In genomic region chr16:28157768-28158535, GRCh38 we compare ENCODE assay signal across 11 cellular contexts. TPM values are rescaled to one million over a fixed set of nuclear protein-coding genes. Genes with fewer than 3 reads are reported as not detected.
A peak's percentile ranks its signal among the peaks of the same experiment; 100 is the strongest.
DNase-seq lines count a peak whose midpoint lies in the region; ATAC-seq and TF ChIP-seq lines count a peak whose summit lies in the region.
"Had no signal": no experiment of that assay in that cellular context is flagged by ENCODE, and none has a peak within 500 bp of the region (broad histone marks: within the 10 kb centered on the region; RNA-seq: fewer than 3 reads in every experiment).

No MANE protein-coding gene starts in this region.

- no peaks in the 10 kb centered on the region for H3K27me3 ChIP-seq in lower lobe of right lung (ENCODE audit: low read depth)
- H3K27me3 ChIP-seq in transverse colon = no peaks in the 10 kb centered on the region

- peak overlapping the region; percentile 60 for H3K27ac Mint-ChIP-seq in activated naive CD4-positive, alpha-beta T cell treated with anti-CD3 and anti-CD28 coated beads, Interleukin-2, amount 10 ng/mL, durations not matched to agents 7 days and 5 days
- peak overlapping the region in 3 of 5 experiments; percentile 44 to 67 (median 55) for H3K27ac Mint-ChIP-seq in brain

- peaks cover 28% of the 10 kb centered on the region for H3K36me3 ChIP-seq in lower lobe of right lung
- peaks cover 0 to 7% (median 0%) of the 10 kb centered on the region in 4 donors for H3K36me3 ChIP-seq in transverse colon

- DNase-seq in activated naive CD4-positive, alpha-beta T cell treated with anti-CD3 and anti-CD28 coated beads, Interleukin-2, amount 10 ng/mL, durations not matched to agents 7 days and 5 days = no peak
- DNase-seq in activated naive CD4-positive, alpha-beta T cell (lab: John Stamatoyannopoulos, UW) = no peak
- no peak for DNase-seq in lower lobe of right lung
- no peak for DNase-seq in transverse colon
- DNase-seq in ecto neural progenitor cell (ENCODE audit: low spot score) = no peak
- no peak for DNase-seq in NCI-H128 (lab: John Stamatoyannopoulos, UW; ENCODE audit: unreplicated experiment)
- DNase-seq: NCI-H1694 had no signal

- H3K4me3 Mint-ChIP-seq in activated naive CD4-positive, alpha-beta T cell treated with anti-CD3 and anti-CD28 coated beads, Interleukin-2, amount 10 ng/mL, durations not matched to agents 7 days and 5 days = no peak overlapping the region
- peak overlapping the region in 1 of 5 experiments; percentile 55 for H3K4me3 Mint-ChIP-seq in brain

- H3K9me3 ChIP-seq in lower lobe of right lung (no peaks in the 10 kb centered on the region), transverse colon (no peaks in the 10 kb centered on the region)

- no peaks in the 10 kb centered on the region for H3K27me3 Mint-ChIP-seq in activated naive CD4-positive, alpha-beta T cell treated with anti-CD3 and anti-CD28 coated beads, Interleukin-2, amount 10 ng/mL, durations not matched to agents 7 days and 5 days
- no peaks in the 10 kb centered on the region for H3K27me3 Mint-ChIP-seq in brain

- no peaks in the 10 kb centered on the region for H3K9me3 Mint-ChIP-seq in activated naive CD4-positive, alpha-beta T cell treated with anti-CD3 and anti-CD28 coated beads, Interleukin-2, amount 10 ng/mL, durations not matched to agents 7 days and 5 days
- H3K9me3 Mint-ChIP-seq in brain = no peaks in the 10 kb centered on the region

- CTCF ChIA-PET in activated naive CD4-positive, alpha-beta T cell treated with anti-CD3 and anti-CD28 coated beads, Interleukin-2, amount 10 ng/mL, durations not matched to agents 7 days and 5 days (lab: Charles Lee) = interaction anchor here (1.4 to 1.8 kb wide), 2 partner anchors 18 to 35 kb away, joined by 3 read pairs; no protein-coding TSS in a partner anchor

- WGBS in transverse colon (ENCODE audit: low coverage in 1 of 2), 2 donors = 67 to 77% methylated on average over 4 to 7 of the region's 7 CpGs

- ATAC-seq in lower lobe of right lung (peak; percentile 57 to 69), HG02884 (IDR thresholded peaks at IDR 0.05; ENCODE audit: unreplicated experiment) (no peak)
- ATAC-seq: GM12878 had no signal

- H3K4me1 ChIP-seq in lower lobe of right lung (peaks cover 18% of the 10 kb centered on the region), transverse colon (peaks cover 0 to 16% (median 3%) of the 10 kb centered on the region in 4 donors)

- H3K27ac ChIP-seq in lower lobe of right lung (no peak overlapping the region), transverse colon (peak overlapping the region in 3 of 4 donors; percentile 2 to 29 (median 17))
- H3K27ac ChIP-seq: RWPE1 had no signal

- TF ChIP-seq EP300 in transverse colon (IDR thresholded peaks at IDR 0.05; ENCODE audit: low read depth) = no peak

- peaks cover 60% of the 10 kb centered on the region for H3K36me3 Mint-ChIP-seq in activated naive CD4-positive, alpha-beta T cell treated with anti-CD3 and anti-CD28 coated beads, Interleukin-2, amount 10 ng/mL, durations not matched to agents 7 days and 5 days
- peaks cover 29% of the 10 kb centered on the region for H3K36me3 Mint-ChIP-seq in brain

- in situ Hi-C loops in transverse colon (cut with MboI; ENCODE audit: low pct_ligation_motif_present in 1 of 4, low pct_unique_long_range_greater_than_20kb in 1 of 4, low sequenced_read_pairs in 3 of 4) = no loop called here

- H3K4me3 ChIP-seq in lower lobe of right lung (no peak overlapping the region), transverse colon (no peak overlapping the region)
- H3K4me3 ChIP-seq: GM12878 had no signal

- intact Hi-C loops in lower lobe of right lung (cut with DNase I) (no loop called here), transverse colon (cut with DNase I; ENCODE audit: low total_unique reads) (no loop called here)

- TF ChIP-seq POLR2A in transverse colon (IDR thresholded peaks at IDR 0.05) = no peak

- TF ChIP-seq CTCF in brain (conservative IDR thresholded peaks at IDR 0.05) (no peak), lower lobe of right lung (IDR thresholded peaks at IDR 0.05) (no peak), transverse colon (IDR thresholded peaks at IDR 0.05) (no peak)

- peaks cover 60% of the 10 kb centered on the region for H3K4me1 Mint-ChIP-seq in activated naive CD4-positive, alpha-beta T cell treated with anti-CD3 and anti-CD28 coated beads, Interleukin-2, amount 10 ng/mL, durations not matched to agents 7 days and 5 days
- peaks cover 45% of the 10 kb centered on the region for H3K4me1 Mint-ChIP-seq in brain

RNA-seq across cellular contexts. Expression of gene XPO6, which starts 53.8 kb away (rescaled TPM):
- polyA plus RNA-seq in brain (ENCODE audit: insufficient read depth, low read depth, low replicate concordance) = 80.2 TPM
- total RNA-seq in lower lobe of right lung = 106 TPM
- 100 to 1,000 TPM; 140 to 254 (median 204) TPM for total RNA-seq in transverse colon
